In the genomic region with DNA sequence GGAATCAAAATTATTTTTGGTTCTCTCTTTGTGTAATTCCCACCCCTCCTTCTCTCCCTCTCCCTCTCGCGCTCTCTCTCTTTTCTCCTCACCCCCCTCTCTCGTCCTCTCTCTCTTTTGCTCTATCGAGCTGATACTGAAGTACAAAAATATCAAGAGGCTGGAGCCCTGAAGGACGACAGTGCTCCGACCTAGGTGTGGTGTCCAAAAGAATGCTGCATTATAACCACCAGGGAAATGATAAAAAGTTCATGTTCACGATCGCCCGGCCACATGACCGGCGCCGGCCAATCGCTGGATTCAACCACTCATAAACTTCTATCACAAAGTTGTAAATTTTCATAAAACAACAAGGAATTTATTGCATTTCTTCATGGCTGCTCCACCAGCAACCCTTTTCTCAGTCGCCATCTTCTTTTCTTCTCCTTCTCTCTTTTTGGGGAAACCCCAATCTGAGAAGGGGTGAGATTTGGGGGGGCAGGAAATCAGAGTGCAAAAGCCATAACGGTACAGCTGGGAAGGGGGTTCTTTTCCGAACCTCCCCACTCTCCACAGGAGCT, we compare ENCODE assay signal across 13 cellular contexts. TPM values are rescaled to one million over a fixed set of nuclear protein-coding genes. Genes with fewer than 3 reads are reported as not detected.
A peak's percentile ranks its signal among the peaks of the same experiment; 100 is the strongest.
DNase-seq lines count a peak whose midpoint lies in the region; ATAC-seq and TF ChIP-seq lines count a peak whose summit lies in the region.
"Had no signal": no experiment of that assay in that cellular context is flagged by ENCODE, and none has a peak within 500 bp of the region (broad histone marks: within the 10 kb centered on the region; RNA-seq: fewer than 3 reads in every experiment).

A gene (minus strand): TSS at position 217 of the 560 bp plus-strand sequence. CDS start 6,836 bp downstream, outside the sequence.

- no peak for ATAC-seq in HG03135 (IDR thresholded peaks at IDR 0.05; ENCODE audit: unreplicated experiment)
- ATAC-seq: activated CD4-positive, CD25-positive, alpha-beta regulatory T cell treated with anti-CD3 and anti-CD28 coated beads, Interleukin-2, amount 50 U/mL, for 24 hours had no signal

- no peak for TF ChIP-seq CTCF in ascending aorta (IDR thresholded peaks at IDR 0.05)

- peaks cover 100% of the 10 kb centered on the region for H3K27me3 ChIP-seq in HUES6 (ENCODE audit: control insufficient read depth, insufficient read depth, low read length)
- H3K27me3 ChIP-seq in ascending aorta = no peaks in the 10 kb centered on the region

- H3K4me1 ChIP-seq in HUES6 (ENCODE audit: control insufficient read depth, insufficient read depth, low read length) (peaks cover 16% of the 10 kb centered on the region), ascending aorta (peaks cover 2 to 14% of the 10 kb centered on the region in 2 donors)

- H3K9ac ChIP-seq in HUES6 (ENCODE audit: low read length) = peak within 1 kb of the TSS; percentile 87

- H3K27ac ChIP-seq in HUES6 (ENCODE audit: low read depth, low read length) = no peak within 1 kb of the TSS; the same call in 1 of the 2 replicates
- H3K27ac ChIP-seq in ascending aorta = peak within 1 kb of the TSS; percentile 71 to 75
- H3K27ac ChIP-seq: cardiac muscle cell had no signal

- H3K4me3 ChIP-seq in HUES6 (ENCODE audit: low read depth, low read length) (peak within 1 kb of the TSS; percentile 48; the same call in 1 of the 2 replicates), ascending aorta (peak within 1 kb of the TSS; percentile 46 to 70)
- H3K4me3 ChIP-seq: cardiac muscle cell had no signal

- H3K36me3 ChIP-seq in HUES6 (ENCODE audit: control insufficient read depth, insufficient read depth, low read length) (no peaks in the 10 kb centered on the region), ascending aorta (no peaks in the 10 kb centered on the region)
- H3K36me3 ChIP-seq: cardiac muscle cell had no signal

- H3K9me3 ChIP-seq in HUES6 (ENCODE audit: control insufficient read depth, insufficient read depth, low read depth, low read length) (no peaks in the 10 kb centered on the region), ascending aorta (no peaks in the 10 kb centered on the region)

- DNase-seq in A172 (ENCODE audit: low spot score) (peak; percentile 96), ascending aorta (ENCODE audit: low spot score in 2 of 2) (peak in 1 of 2 donors; percentile 81), myocyte (ENCODE audit: low read depth) (peak; percentile 72), hypothalamus (lab: John Stamatoyannopoulos, UW) (no peak), SKM-1 treated with dmso at 0.1 percent for 144 hours (lab: John Stamatoyannopoulos, UW; ENCODE audit: unreplicated experiment) (no peak), NCI-H1694 (lab: John Stamatoyannopoulos, UW) (no peak)
- DNase-seq: CD4-positive, CD25-positive, alpha-beta regulatory T cell; NCI-H2029 treated with DMSO at 0.1 percent for 48 hours; stimulated activated CD4-positive, alpha-beta T cell treated with anti-CD3 and anti-CD28 coated beads, Interleukin-1b, Interleukin-23, amount 100 ng/mL, for 48 hours had no signal

- intact Hi-C loops in ascending aorta (cut with DNase I) = loop anchor here (1.0 kb wide), 1 partner anchor 8 kb away; no protein-coding TSS in a partner anchor

RNA-seq across cellular contexts. Expression of the gene that starts here (rescaled TPM):
- 40.2 and 58.7 TPM in 2 replicates for total RNA-seq in A172 (2014; rRNA removed; shearing (Covaris generic))
- 5.1 TPM for total RNA-seq in ascending aorta
- 13.5 and 22.9 TPM in 2 replicates for total RNA-seq in myocyte
- 16.0 TPM for polyA plus RNA-seq in myocyte (2012)
- total RNA-seq: CD4-positive, CD25-positive, alpha-beta regulatory T cell had no signal
- polyA plus RNA-seq: cardiac muscle cell; CD4-positive, CD25-positive, alpha-beta regulatory T cell had no signal

Comparison
In these comparisons a context has a peak if more than half of its experiments do, and no peak if none do; other contexts are left out.
1. DNase-seq: peak in A172 (single experiment) and myocyte (single experiment); none in hypothalamus (0 of 51), SKM-1 treated with dmso at 0.1 percent for 144 hours (single experiment) and NCI-H1694 (single experiment).